ENCODE assay signal across 8 cellular contexts in genomic region chr5:173010547-173011464, GRCh38. TPM values are rescaled to one million over a fixed set of nuclear protein-coding genes. Genes with fewer than 3 reads are reported as not detected.
DNase-seq lines count a peak whose midpoint lies in the region; ATAC-seq, FAIRE-seq and TF ChIP-seq lines count a peak whose summit lies in the region.

No MANE protein-coding gene starts in this region.

- in situ Hi-C loops in K562 (cut with MboI), result no loop called here

- H3K4me1 ChIP-seq in K562 (replicated peaks in 1 of 2; ENCODE audit: control insufficient read depth in 2 of 2, insufficient read depth in 2 of 2, low read length in 2 of 2), result peaks cover 9 to 10% of the 10 kb centered on the region in 2 experiments; a peak in 4 of 5 replicates

- H3K27me3 ChIP-seq in K562 (ENCODE audit: control insufficient read depth in 2 of 2, insufficient read depth in 2 of 2, low read length in 2 of 2), result no peaks in the 10 kb centered on the region

- POLR2A ChIA-PET in K562 (lab: Yijun Ruan, JAX), result interaction anchor here (0.7 to 1.4 kb wide), 3 partner anchors 10 to 134 kb away, joined by 3 read pairs; no protein-coding TSS in a partner anchor

- H3K79me2 ChIP-seq in K562 (ENCODE audit: control insufficient read depth, insufficient read depth, low read length), result peaks cover 88% of the 10 kb centered on the region

- H3K4me3 ChIP-seq in K562, result no peak overlapping the region

- CTCF ChIA-PET in K562 (lab: Yijun Ruan, JAX; ENCODE audit: low intra/inter-chr PET ratio), result interaction anchor here (0.6 to 0.7 kb wide), 2 partner anchors 134 kb away, joined by 3 read pairs; partner anchors contain the start of gene BNIP1

- no peak for TF ChIP-seq POLR2A in K562 (conservative IDR thresholded peaks at IDR 0.05)

- ATAC-seq in K562 (peak; percentile 75), sciatic nerve (peak; percentile 71), esophagus mucosa (no peak), HG03457 (IDR thresholded peaks at IDR 0.05; ENCODE audit: unreplicated experiment) (no peak)

- WGBS in K562 (ENCODE audit: insufficient coverage, low coverage, missing lambda C conversion rate), result 72% methylated on average over 9 of the region's 11 CpGs

- H3K9ac ChIP-seq in K562 (ENCODE audit: insufficient read depth in 1 of 2, low read depth in 2 of 2, low read length in 2 of 2), result peak overlapping the region in 1 of 2 experiments; percentile 49; a peak in 1 of 4 replicates

- BruUV-seq in K562 (replicated peaks; lab: Mats Ljungman, UMichigan), result no TSS peak

- H2AFZ ChIP-seq in K562 (ENCODE audit: low read depth, low read length), result no peak overlapping the region

- no peak overlapping the region for H3K4me2 ChIP-seq in K562 (ENCODE audit: insufficient read depth, low read length)

- H3K9me3 ChIP-seq in K562 (replicated peaks; ENCODE audit: control insufficient read depth, insufficient read depth, low read depth, low read length), result no peaks in the 10 kb centered on the region

- DNase-seq in K562 (ENCODE audit: extremely low read depth in 1 of 4, low spot score in 3 of 4) (peak in 2 of 4 experiments; percentile 28 to 33), hippocampal formation (lab: John Stamatoyannopoulos, UW) (peak; percentile 15 to 40), sciatic nerve (ENCODE audit: low spot score) (no peak), SKM-1 (lab: John Stamatoyannopoulos, UW; ENCODE audit: unreplicated experiment) (no peak), NCI-H187 (lab: John Stamatoyannopoulos, UW) (no peak)

- H3K36me3 ChIP-seq in K562 (ENCODE audit: control insufficient read depth, insufficient read depth, low read length), result peaks cover 17% of the 10 kb centered on the region; the same call in 2 of the 3 replicates

- FAIRE-seq in K562 (lab: Jason Lieb, UNC), result no peak

- H3K27ac ChIP-seq in K562 (ENCODE audit: extremely low read depth, low read depth, low read length), result no peak overlapping the region

- intact Hi-C loops in K562 (cut with micrococcal nuclease) (no loop called here), sciatic nerve (cut with DNase I) (no loop called here)

- H3K9me1 ChIP-seq in K562 (ENCODE audit: control insufficient read depth, insufficient read depth, low read length), result no peaks in the 10 kb centered on the region

- peaks cover 3% of the 10 kb centered on the region; the same call in 1 of the 2 replicates for H4K20me1 ChIP-seq in K562 (replicated peaks; ENCODE audit: control insufficient read depth, insufficient read depth, low read length)

- peak; percentile 68 for TF ChIP-seq CTCF in GM12872 (IDR thresholded peaks at IDR 0.05; ENCODE audit: insufficient read depth, low read depth, low read length)
- peak; percentile 46 to 62 (median 56) for TF ChIP-seq CTCF in K562 (IDR thresholded peaks at IDR 0.05 in 2 of 3, conservative IDR thresholded peaks at IDR 0.05 in 1 of 3; ENCODE audit: insufficient read depth in 2 of 3, low read depth in 1 of 3, low read length in 3 of 3)

- no peak for TF ChIP-seq EP300 in K562 (IDR thresholded peaks at IDR 0.05; ENCODE audit: low read length)

- TF ChIP-seq RAD21 in K562 (CRISPR knock-in tag; conservative IDR thresholded peaks at IDR 0.05 in 1 of 2, IDR thresholded peaks at IDR 0.05 in 1 of 2), result peak; percentile 19 to 61; a peak in 2 of 4 replicates

TF ChIP-seq in K562, 482 proteins besides CTCF, POLR2A, EP300 and RAD21 (continues in another document):
- no peak for TF ChIP-seq TFAM (CRISPR knock-in tag; conservative IDR thresholded peaks at IDR 0.05)
- 0 out of 2 replicates have a peak, but pooled peaks have one; percentile 14 for TF ChIP-seq SMC3 (conservative IDR thresholded peaks at IDR 0.05; ENCODE audit: insufficient read depth, low read depth, low read length)
- peak; percentile 82 for TF ChIP-seq ZNF121 (CRISPR knock-in tag; conservative IDR thresholded peaks at IDR 0.05)
- TF ChIP-seq ETS2 (tag; IDR thresholded peaks at IDR 0.05; ENCODE audit: borderline replicate concordance, poor library complexity, severe bottlenecking), result no peak
- peak; percentile 52; the same call in 1 of the 2 replicates for TF ChIP-seq SPI1 (IDR thresholded peaks at IDR 0.05; ENCODE audit: borderline replicate concordance, low read depth, low read length)
- no peak for TF ChIP-seq ZNF780A (CRISPR knock-in tag; IDR thresholded peaks at IDR 0.05)
- no peak for TF ChIP-seq HSF4 (CRISPR knock-in tag; IDR thresholded peaks at IDR 0.05; ENCODE audit: borderline replicate concordance)
- 0 out of 2 replicates have a peak, but pooled peaks have one; percentile 47 for TF ChIP-seq ZBTB33 (CRISPR knock-in tag; IDR thresholded peaks at IDR 0.05)

RNA-seq across cellular contexts. Expression of gene ATP6V0E1, which starts 27.2 kb away (rescaled TPM):
- total RNA-seq in K562 (2011; cell fraction: chromatin; rRNA removed; ENCODE audit: low replicate concordance), result 118 and 124 TPM in 2 replicates
- 113 and 119 TPM in 2 replicates for total RNA-seq in K562 (2011; cell fraction: nucleolus; rRNA removed)
- 146 and 237 TPM in 2 replicates for total RNA-seq in K562 (2011; cell fraction: nucleoplasm; rRNA removed)
- 50.0 and 63.8 TPM in 2 replicates for total RNA-seq in K562 (2014; rRNA removed)
- total RNA-seq in K562 (2014; rRNA removed; fragmentation: Illumina TruSeq; extraction: Trizol), result 111 and 118 TPM in 2 replicates
- 108 and 112 TPM in 2 replicates for total RNA-seq in K562 (2015; rRNA removed; fragmentation: Illumina TruSeq; extraction: Trizol)
- total RNA-seq in K562 (2021), result 94.1 and 95.9 TPM in 2 replicates
- polyA plus RNA-seq in K562 (2011; rRNA removed), result 128 and 173 TPM in 2 replicates
- polyA plus RNA-seq in K562 (2011; cell fraction: cytosol; rRNA removed), result 67.8 and 95.8 TPM in 2 replicates
- polyA plus RNA-seq in K562 (2011; cell fraction: nucleus; rRNA removed), result 83.5 and 94.0 TPM in 2 replicates
- 159 and 359 TPM in 2 replicates for polyA plus RNA-seq in K562 (2012)
- 128 and 132 TPM in 2 replicates for polyA plus RNA-seq in K562 (2014; fragmentation: Illumina TruSeq; extraction: Trizol)
- polyA plus RNA-seq in K562 (2014; fragmentation: Nextera tagmentation; extraction: Ambion mirVana), result 100 to 1,000 TPM; 368 to 395 TPM
- 82.7 and 108 TPM in 2 replicates for polyA plus RNA-seq in K562 (2014; rRNA removed)
- polyA minus RNA-seq in K562 (2011; rRNA and poly(A)+ RNA removed), result 81.0 and 108 TPM in 2 replicates
- 20.7 and 53.3 TPM in 2 replicates for polyA minus RNA-seq in K562 (2011; cell fraction: cytosol; rRNA and poly(A)+ RNA removed)
- 28.9 and 30.8 TPM in 2 replicates for polyA minus RNA-seq in K562 (2011; cell fraction: nucleus; rRNA and poly(A)+ RNA removed)
- total RNA-seq in sciatic nerve, result 141 TPM
- 121 TPM for total RNA-seq in esophagus mucosa

RNA-seq across cellular contexts. Expression of gene CREBRF, which starts 45.3 kb away (rescaled TPM):
- 11.5 and 33.0 TPM in 2 replicates for total RNA-seq in K562 (2011; cell fraction: chromatin; rRNA removed; ENCODE audit: low replicate concordance)
- total RNA-seq in K562 (2011; cell fraction: nucleolus; rRNA removed), result 7.8 and 10.5 TPM in 2 replicates
- 14.4 and 25.6 TPM in 2 replicates for total RNA-seq in K562 (2011; cell fraction: nucleoplasm; rRNA removed)
- total RNA-seq in K562 (2014; rRNA removed) (3.2 and 3.6 TPM in 2 replicates), K562 (2014; rRNA removed; fragmentation: Illumina TruSeq; extraction: Trizol) (4.5 and 6.1 TPM in 2 replicates), K562 (2015; rRNA removed; fragmentation: Illumina TruSeq; extraction: Trizol) (2.9 and 3.1 TPM in 2 replicates), K562 (2021) (3.8 TPM in 2 replicates), sciatic nerve (56.6 TPM), esophagus mucosa (6.5 TPM)
- polyA plus RNA-seq in K562 (2011; rRNA removed) (4.7 and 4.9 TPM in 2 replicates), K562 (2014; fragmentation: Illumina TruSeq; extraction: Trizol) (2.4 and 4.8 TPM in 2 replicates), K562 (2014; fragmentation: Nextera tagmentation; extraction: Ambion mirVana) (1 to 10 TPM; 1.1 to 1.3 TPM), K562 (2014; rRNA removed) (2.0 and 2.8 TPM in 2 replicates)
- 0.85 and 1.8 TPM in 2 replicates for polyA plus RNA-seq in K562 (2011; cell fraction: cytosol; rRNA removed)
- 8.7 and 9.9 TPM in 2 replicates for polyA plus RNA-seq in K562 (2011; cell fraction: nucleus; rRNA removed)
- 2.0 and 5.1 TPM in 2 replicates for polyA plus RNA-seq in K562 (2012)
- polyA minus RNA-seq in K562 (2011; rRNA and poly(A)+ RNA removed), result 10.9 and 15.9 TPM in 2 replicates
- polyA minus RNA-seq in K562 (2011; cell fraction: cytosol; rRNA and poly(A)+ RNA removed), result 4.4 and 4.5 TPM in 2 replicates
- polyA minus RNA-seq in K562 (2011; cell fraction: nucleus; rRNA and poly(A)+ RNA removed), result 7.5 and 10.6 TPM in 2 replicates

RNA-seq across cellular contexts. Expression of gene RPL26L1, which starts 51.6 kb away (rescaled TPM):
- total RNA-seq in K562 (2011; cell fraction: chromatin; rRNA removed; ENCODE audit: low replicate concordance), result 7.4 and 7.5 TPM in 2 replicates
- total RNA-seq in K562 (2011; cell fraction: nucleolus; rRNA removed), result 12.2 and 13.7 TPM in 2 replicates
- 10.2 and 11.1 TPM in 2 replicates for total RNA-seq in K562 (2011; cell fraction: nucleoplasm; rRNA removed)
- total RNA-seq in K562 (2014; rRNA removed), result 67.4 and 70.7 TPM in 2 replicates
- total RNA-seq in K562 (2014; rRNA removed; fragmentation: Illumina TruSeq; extraction: Trizol), result 92.1 and 105 TPM in 2 replicates
- total RNA-seq in K562 (2015; rRNA removed; fragmentation: Illumina TruSeq; extraction: Trizol), result 82.4 and 88.9 TPM in 2 replicates
- total RNA-seq in K562 (2021), result 63.7 and 70.8 TPM in 2 replicates
- polyA plus RNA-seq in K562 (2011; rRNA removed), result 110 and 134 TPM in 2 replicates
- polyA plus RNA-seq in K562 (2011; cell fraction: cytosol; rRNA removed), result 73.9 and 87.3 TPM in 2 replicates
- 31.9 and 44.8 TPM in 2 replicates for polyA plus RNA-seq in K562 (2011; cell fraction: nucleus; rRNA removed)
- polyA plus RNA-seq in K562 (2012), result 48.7 and 91.6 TPM in 2 replicates
- polyA plus RNA-seq in K562 (2014; fragmentation: Illumina TruSeq; extraction: Trizol), result 80.2 and 96.2 TPM in 2 replicates
- 100 to 1,000 TPM; 319 to 328 TPM for polyA plus RNA-seq in K562 (2014; fragmentation: Nextera tagmentation; extraction: Ambion mirVana)
- polyA plus RNA-seq in K562 (2014; rRNA removed), result 112 and 124 TPM in 2 replicates
- polyA minus RNA-seq in K562 (2011; rRNA and poly(A)+ RNA removed), result 62.8 and 70.0 TPM in 2 replicates
- polyA minus RNA-seq in K562 (2011; cell fraction: cytosol; rRNA and poly(A)+ RNA removed), result 24.8 and 36.9 TPM in 2 replicates
- 6.6 and 14.6 TPM in 2 replicates for polyA minus RNA-seq in K562 (2011; cell fraction: nucleus; rRNA and poly(A)+ RNA removed)
- 24.7 TPM for total RNA-seq in sciatic nerve
- total RNA-seq in esophagus mucosa, result 40.9 TPM

Comparison
In these comparisons a context has a peak if more than half of its experiments do, and no peak if none do; other contexts are left out.
1. ATAC-seq: peak in K562 (single experiment) and sciatic nerve (single experiment); none in esophagus mucosa (single experiment) and HG03457 (single experiment).
2. DNase-seq: peak in hippocampal formation (2 of 2); none in sciatic nerve (single experiment), SKM-1 (single experiment) and NCI-H187 (0 of 2).